ENCODE assay signal across 13 cellular contexts in the genomic region with DNA sequence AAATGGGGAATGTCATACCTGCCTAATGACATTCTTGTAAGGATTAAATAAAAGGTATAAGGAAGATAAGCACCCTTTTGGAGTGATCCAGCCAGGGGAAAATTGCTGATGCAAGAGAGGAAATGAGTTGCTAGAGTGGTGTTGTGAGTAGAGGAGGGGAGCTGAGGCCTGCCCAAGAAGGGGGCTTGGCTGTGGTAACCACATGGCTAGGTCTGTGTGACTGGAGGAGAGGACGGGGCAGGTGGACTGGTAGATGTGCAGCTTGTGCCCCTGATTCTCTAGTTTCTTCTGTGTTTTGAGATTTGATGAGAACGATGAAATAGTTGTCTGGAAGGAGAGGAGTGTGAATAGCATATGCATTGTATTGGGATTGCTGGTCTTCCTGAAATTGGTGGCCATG. TPM values are rescaled to one million over a fixed set of nuclear protein-coding genes. Genes with fewer than 3 reads are reported as not detected.
DNase-seq lines count a peak whose midpoint lies in the region; ATAC-seq and TF ChIP-seq lines count a peak whose summit lies in the region.
"Had no signal": no experiment of that assay in that cellular context is flagged by ENCODE, and none has a peak within 500 bp of the region (broad histone marks: within the 10 kb centered on the region; RNA-seq: fewer than 3 reads in every experiment).

No MANE protein-coding gene starts in this region.

- H3K9ac ChIP-seq in BLaER1 = no peak overlapping the region

- H3K36me3 Mint-ChIP-seq in HFFc6 (ENCODE audit: low read depth) = peaks cover 50% of the 10 kb centered on the region
- H3K36me3 Mint-ChIP-seq in activated naive CD8-positive, alpha-beta T cell treated with anti-CD3 and anti-CD28 coated beads, Interleukin-2, amount 10 ng/mL, durations not matched to agents 7 days and 5 days = peaks cover 51% of the 10 kb centered on the region

- DNase-seq in HFFc6 (no peak), T1000 (lab: John Stamatoyannopoulos, UW) (no peak), glomerular visceral epithelial cell (ENCODE audit: extremely low spot score) (no peak)
- DNase-seq in activated naive CD8-positive, alpha-beta T cell treated with anti-CD3 and anti-CD28 coated beads, Interleukin-2, amount 10 ng/mL, durations not matched to agents 7 days and 5 days = no peak
- DNase-seq: head of caudate nucleus, Kasumi-1, NCI-H2081, pancreas, SW 1271 had no signal

- 0 out of 2 replicates have a peak overlapping the region, but pooled peaks have one; percentile 15 for H3K27ac ChIP-seq in BLaER1
- H3K27ac ChIP-seq: C4-2B, pancreas had no signal

- H3K27ac Mint-ChIP-seq in HFFc6 = peak overlapping the region; percentile 57
- peak overlapping the region; percentile 92 for H3K27ac Mint-ChIP-seq in activated naive CD8-positive, alpha-beta T cell treated with anti-CD3 and anti-CD28 coated beads, Interleukin-2, amount 10 ng/mL, durations not matched to agents 7 days and 5 days

- POLR2A ChIA-PET in activated naive CD8-positive, alpha-beta T cell treated with anti-CD3 and anti-CD28 coated beads, Interleukin-2, amount 10 ng/mL, durations not matched to agents 7 days and 5 days (lab: Charles Lee) = interaction anchor here (1.0 kb wide), 1 partner anchor 14 kb away, joined by 3 read pairs; the partner anchor contains the start of gene CCDC28B

- peaks cover 100% of the 10 kb centered on the region for H3K36me3 ChIP-seq in BLaER1

- H4K20me1 ChIP-seq in BLaER1 = peaks cover 100% of the 10 kb centered on the region

- H3K27me3 Mint-ChIP-seq in HFFc6 (ENCODE audit: insufficient read depth) = no peaks in the 10 kb centered on the region; the same call in 1 of the 2 replicates
- no peaks in the 10 kb centered on the region for H3K27me3 Mint-ChIP-seq in activated naive CD8-positive, alpha-beta T cell treated with anti-CD3 and anti-CD28 coated beads, Interleukin-2, amount 10 ng/mL, durations not matched to agents 7 days and 5 days

- ATAC-seq in activated naive CD8-positive, alpha-beta T cell treated with anti-CD3 and anti-CD28 coated beads, Interleukin-2, amount 10 ng/mL, durations not matched to agents 7 days and 5 days (ENCODE audit: low read depth) = peak; percentile 48
- no peak for ATAC-seq in HG03045 (IDR thresholded peaks at IDR 0.05; ENCODE audit: unreplicated experiment)
- ATAC-seq: pancreas had no signal

- no peaks in the 10 kb centered on the region for H3K9me3 ChIP-seq in BLaER1
- H3K9me3 ChIP-seq: pancreas had no signal

- no peak overlapping the region; the same call in 1 of the 2 replicates for H3K4me2 ChIP-seq in BLaER1

- TF ChIP-seq CTCF in HFFc6 (IDR thresholded peaks at IDR 0.05) = no peak

- H3K27me3 ChIP-seq in BLaER1 = no peaks in the 10 kb centered on the region
- H3K27me3 ChIP-seq: pancreas had no signal

- H3K4me3 Mint-ChIP-seq in HFFc6 = peak overlapping the region; percentile 28; the same call in 1 of the 2 replicates
- H3K4me3 Mint-ChIP-seq in activated naive CD8-positive, alpha-beta T cell treated with anti-CD3 and anti-CD28 coated beads, Interleukin-2, amount 10 ng/mL, durations not matched to agents 7 days and 5 days = peak overlapping the region; percentile 24

- H3K4me1 Mint-ChIP-seq in HFFc6 (ENCODE audit: low read depth) = peaks cover 40% of the 10 kb centered on the region
- peaks cover 43% of the 10 kb centered on the region for H3K4me1 Mint-ChIP-seq in activated naive CD8-positive, alpha-beta T cell treated with anti-CD3 and anti-CD28 coated beads, Interleukin-2, amount 10 ng/mL, durations not matched to agents 7 days and 5 days

- no peaks in the 10 kb centered on the region for H3K9me3 Mint-ChIP-seq in HFFc6
- H3K9me3 Mint-ChIP-seq in activated naive CD8-positive, alpha-beta T cell treated with anti-CD3 and anti-CD28 coated beads, Interleukin-2, amount 10 ng/mL, durations not matched to agents 7 days and 5 days = no peaks in the 10 kb centered on the region

- H3K4me1 ChIP-seq in BLaER1 = peaks cover 48% of the 10 kb centered on the region

- no peak overlapping the region for H3K4me3 ChIP-seq in BLaER1
- H3K4me3 ChIP-seq: pancreas had no signal

RNA-seq across cellular contexts. Expression of gene TXLNA, which starts 6.6 kb away (rescaled TPM):
- 10 to 100 TPM; 89.4 to 95.2 (median 93.0) TPM for total RNA-seq in HFFc6 (2021; fragmentation: NEBNext Ultra II Directional; extraction: Animal tissue kit (Norgen Biotek cat#: 25700))
- total RNA-seq in activated naive CD8-positive, alpha-beta T cell treated with anti-CD3 and anti-CD28 coated beads, Interleukin-2, amount 10 ng/mL, durations not matched to agents 7 days and 5 days = 10 to 100 TPM; 62.5 to 68.8 TPM

RNA-seq across cellular contexts. Expression of gene CCDC28B, which starts 14.3 kb away (rescaled TPM):
- total RNA-seq in HFFc6 (2021; fragmentation: NEBNext Ultra II Directional; extraction: Animal tissue kit (Norgen Biotek cat#: 25700)) = 10 to 100 TPM; 12.5 to 15.7 (median 15.3) TPM
- total RNA-seq in activated naive CD8-positive, alpha-beta T cell treated with anti-CD3 and anti-CD28 coated beads, Interleukin-2, amount 10 ng/mL, durations not matched to agents 7 days and 5 days = 10 to 100 TPM; 48.6 to 55.6 TPM

RNA-seq across cellular contexts. Expression of gene IQCC, which starts 19.4 kb away (rescaled TPM):
- total RNA-seq in HFFc6 (2021; fragmentation: NEBNext Ultra II Directional; extraction: Animal tissue kit (Norgen Biotek cat#: 25700)) = 1 to 10 TPM in 5 of 6 experiments, under 1 TPM in 1; 0.81 to 2.4 (median 2.2) TPM
- 1 to 10 TPM; 4.9 to 6.0 TPM for total RNA-seq in activated naive CD8-positive, alpha-beta T cell treated with anti-CD3 and anti-CD28 coated beads, Interleukin-2, amount 10 ng/mL, durations not matched to agents 7 days and 5 days

RNA-seq across cellular contexts. Expression of gene DCDC2B, which starts 22.8 kb away (rescaled TPM):
- not detected for total RNA-seq in HFFc6 (2021; fragmentation: NEBNext Ultra II Directional; extraction: Animal tissue kit (Norgen Biotek cat#: 25700))
- under 1 TPM; 0.17 to 0.22 TPM for total RNA-seq in activated naive CD8-positive, alpha-beta T cell treated with anti-CD3 and anti-CD28 coated beads, Interleukin-2, amount 10 ng/mL, durations not matched to agents 7 days and 5 days
- total RNA-seq: liver, pancreas had no signal

RNA-seq across cellular contexts. Expression of gene TMEM234, which starts 36.1 kb away (rescaled TPM):
- 10 to 100 TPM; 18.5 to 23.7 (median 20.3) TPM for total RNA-seq in HFFc6 (2021; fragmentation: NEBNext Ultra II Directional; extraction: Animal tissue kit (Norgen Biotek cat#: 25700))
- 10 to 100 TPM; 15.7 to 16.5 TPM for total RNA-seq in activated naive CD8-positive, alpha-beta T cell treated with anti-CD3 and anti-CD28 coated beads, Interleukin-2, amount 10 ng/mL, durations not matched to agents 7 days and 5 days
